10 cellular contexts compared by ENCODE assay signal in genomic region chr9:80156725-80157124, GRCh38.
DNase-seq lines count a peak whose midpoint lies in the region; ATAC-seq lines count a peak whose summit lies in the region.
"Had no signal": no experiment of that assay in that cellular context is flagged by ENCODE, and none has a peak within 500 bp of the region (broad histone marks: within the 10 kb centered on the region; RNA-seq: fewer than 3 reads in every experiment).

No MANE protein-coding gene starts in this region.

- peaks cover 10 to 16% of the 10 kb centered on the region in 2 donors for H3K36me3 Mint-ChIP-seq in stimulated activated naive B cell treated with anti-CD40 and anti-IgM and Interleukin-4, amounts not matched to agents 10 μg/mL and 1 μg/mL and 100 μg/mL, for 72 hours

- H3K27me3 Mint-ChIP-seq in stimulated activated naive B cell treated with anti-CD40 and anti-IgM and Interleukin-4, amounts not matched to agents 10 μg/mL and 1 μg/mL and 100 μg/mL, for 72 hours = no peaks in the 10 kb centered on the region

- H3K9me3 Mint-ChIP-seq in stimulated activated naive B cell treated with anti-CD40 and anti-IgM and Interleukin-4, amounts not matched to agents 10 μg/mL and 1 μg/mL and 100 μg/mL, for 72 hours = peaks cover 9 to 22% of the 10 kb centered on the region in 2 donors

- peak; percentile 81 for DNase-seq in NCI-H748 treated with DMSO at 0.1 percent for 48 hours (lab: John Stamatoyannopoulos, UW)
- no peak for DNase-seq in NCI-H748 (lab: John Stamatoyannopoulos, UW; ENCODE audit: unreplicated experiment)
- DNase-seq in stimulated activated naive B cell treated with anti-CD40 and anti-IgM and Interleukin-4, amounts not matched to agents 10 μg/mL and 1 μg/mL and 100 μg/mL, for 72 hours = no peak
- DNase-seq in T1000 (lab: John Stamatoyannopoulos, UW) = no peak
- no peak for DNase-seq in dermis blood vessel endothelial cell
- DNase-seq in AG20443 (ENCODE audit: low spot score) = no peak
- DNase-seq: activated gamma-delta T cell treated with Interleukin-2 at 50 U/mL for 16 hours had no signal

- peaks cover 26 to 43% of the 10 kb centered on the region in 2 donors for H3K4me1 Mint-ChIP-seq in stimulated activated naive B cell treated with anti-CD40 and anti-IgM and Interleukin-4, amounts not matched to agents 10 μg/mL and 1 μg/mL and 100 μg/mL, for 72 hours

- peak overlapping the region in 1 of 2 donors; percentile 49 for H3K4me3 Mint-ChIP-seq in stimulated activated naive B cell treated with anti-CD40 and anti-IgM and Interleukin-4, amounts not matched to agents 10 μg/mL and 1 μg/mL and 100 μg/mL, for 72 hours

- ATAC-seq in HG02642 (IDR thresholded peaks at IDR 0.05; ENCODE audit: poor library complexity, unreplicated experiment) (peak; percentile 64), HG03558 (IDR thresholded peaks at IDR 0.05; ENCODE audit: extremely low read depth, unreplicated experiment) (peak; percentile 61)
- ATAC-seq in stimulated activated naive B cell treated with anti-CD40 and anti-IgM and Interleukin-4, amounts not matched to agents 10 μg/mL and 1 μg/mL and 100 μg/mL, for 72 hours (replicated peaks) = peak; percentile 94 to 97
- ATAC-seq: gastroesophageal sphincter had no signal

- H3K27ac Mint-ChIP-seq in stimulated activated naive B cell treated with anti-CD40 and anti-IgM and Interleukin-4, amounts not matched to agents 10 μg/mL and 1 μg/mL and 100 μg/mL, for 72 hours = peak overlapping the region; percentile 90
